In genomic region chr6:73263570-73263909, GRCh38 we compare ENCODE assay signal across 8 cellular contexts. TPM values are rescaled to one million over a fixed set of nuclear protein-coding genes. Genes with fewer than 3 reads are reported as not detected.
DNase-seq lines count a peak whose midpoint lies in the region; ATAC-seq and TF ChIP-seq lines count a peak whose summit lies in the region.

No MANE protein-coding gene starts in this region.

- peaks cover 10% of the 10 kb centered on the region for H3K36me3 Mint-ChIP-seq in CD4-positive, alpha-beta T cell (ENCODE audit: low read depth)

- H3K4me1 ChIP-seq in fibroblast of lung (ENCODE audit: control insufficient read depth, extremely low read depth, insufficient read depth, low read length) = no peaks in the 10 kb centered on the region
- H3K4me1 ChIP-seq in rectal smooth muscle tissue (ENCODE audit: control insufficient read depth, insufficient read depth, low read length) = no peaks in the 10 kb centered on the region

- ATAC-seq in CD4-positive, alpha-beta T cell (ENCODE audit: poor library complexity) = peak; percentile 20
- ATAC-seq in GM21528 (IDR thresholded peaks at IDR 0.05; ENCODE audit: low FRiP score, unreplicated experiment) (peak; percentile 6), HG03108 (IDR thresholded peaks at IDR 0.05; ENCODE audit: unreplicated experiment) (no peak)

- H2AFZ ChIP-seq in fibroblast of lung (ENCODE audit: low read length) = peak overlapping the region; percentile 97

- peak overlapping the region; percentile 81 for H3K4me3 Mint-ChIP-seq in CD4-positive, alpha-beta T cell

- CTCF ChIA-PET in CD4-positive, alpha-beta T cell (lab: Charles Lee) = interaction anchor here (1.2 kb wide), 1 partner anchor 22 kb away, joined by 5 read pairs; no protein-coding TSS in a partner anchor

- H3K27me3 ChIP-seq in CD4-positive, alpha-beta T cell (ENCODE audit: control insufficient read depth, insufficient read depth, low read length) = no peaks in the 10 kb centered on the region
- H3K27me3 ChIP-seq in fibroblast of lung (ENCODE audit: control insufficient read depth, insufficient read depth, low read length) (no peaks in the 10 kb centered on the region), rectal smooth muscle tissue (ENCODE audit: control insufficient read depth, insufficient read depth, low read length) (no peaks in the 10 kb centered on the region)

- H3K27ac Mint-ChIP-seq in CD4-positive, alpha-beta T cell = peak overlapping the region; percentile 42

- H3K9me3 ChIP-seq in CD4-positive, alpha-beta T cell (ENCODE audit: control insufficient read depth, low read length) = no peaks in the 10 kb centered on the region
- no peaks in the 10 kb centered on the region for H3K9me3 ChIP-seq in fibroblast of lung (ENCODE audit: control insufficient read depth, insufficient read depth, low read depth, low read length)

- no peaks in the 10 kb centered on the region for H3K36me3 ChIP-seq in fibroblast of lung (ENCODE audit: control insufficient read depth, insufficient read depth, low read length)
- no peaks in the 10 kb centered on the region for H3K36me3 ChIP-seq in rectal smooth muscle tissue (ENCODE audit: control insufficient read depth, insufficient read depth, low read length)

- no peaks in the 10 kb centered on the region for H3K9me3 Mint-ChIP-seq in CD4-positive, alpha-beta T cell

- intact Hi-C loops in CD4-positive, alpha-beta T cell (cut with DNase I, micrococcal nuclease) = loop anchor here in 1 of 2 experiments (5.0 kb wide), 1 partner anchor 259 kb away; the partner anchor contains the start of gene EEF1A1

- no peak for DNase-seq in CD4-positive, alpha-beta T cell
- DNase-seq in RPMI7951 (ENCODE audit: low read depth) (peak; percentile 4), fibroblast of lung (ENCODE audit: low read depth in 2 of 2) (no peak), NCI-H1092 treated with DMSO at 0.1 percent for 48 hours (lab: John Stamatoyannopoulos, UW) (no peak), GDM1 (lab: John Stamatoyannopoulos, UW) (no peak)

- no peak for TF ChIP-seq CTCF in CD4-positive, alpha-beta T cell (IDR thresholded peaks at IDR 0.05)
- TF ChIP-seq CTCF in fibroblast of lung (conservative IDR thresholded peaks at IDR 0.05 in 1 of 2, IDR thresholded peaks at IDR 0.05 in 1 of 2; ENCODE audit: low read depth in 1 of 2, low read length in 2 of 2) = no peak

- H3K79me2 ChIP-seq in fibroblast of lung (ENCODE audit: control insufficient read depth, insufficient read depth, low read length) = peaks cover 12% of the 10 kb centered on the region

- POLR2A ChIA-PET in CD4-positive, alpha-beta T cell (lab: Charles Lee) = interaction anchor here (1.0 to 1.5 kb wide), 2 partner anchors 198 to 258 kb away, joined by 3 to 4 read pairs; partner anchors contain the start of genes EEF1A1 and MTO1

- no peaks in the 10 kb centered on the region for H3K27me3 Mint-ChIP-seq in CD4-positive, alpha-beta T cell

- H4K20me1 ChIP-seq in fibroblast of lung (ENCODE audit: control insufficient read depth, extremely low read depth, insufficient read depth, low read length) = no peaks in the 10 kb centered on the region

- H3K4me2 ChIP-seq in fibroblast of lung (ENCODE audit: extremely low read depth, insufficient read depth, low read length) = peak overlapping the region; percentile 77

- H3K4me3 ChIP-seq in fibroblast of lung (replicated peaks in 1 of 4; ENCODE audit: control extremely low read depth in 1 of 4, insufficient read depth in 1 of 4, low read depth in 3 of 4, low read length in 4 of 4) (peak overlapping the region; percentile 65 to 86 (median 74)), rectal smooth muscle tissue (ENCODE audit: low read length) (peak overlapping the region; percentile 70)

- H3K9ac ChIP-seq in fibroblast of lung (ENCODE audit: insufficient read depth, low read length) = peak overlapping the region; percentile 76
- peak overlapping the region; percentile 59 for H3K9ac ChIP-seq in rectal smooth muscle tissue (ENCODE audit: low read length)

- H3K27ac ChIP-seq in CD4-positive, alpha-beta T cell (ENCODE audit: low read depth, low read length) = no peak overlapping the region
- H3K27ac ChIP-seq in fibroblast of lung (ENCODE audit: insufficient read depth, low read length) (peak overlapping the region; percentile 67), rectal smooth muscle tissue (ENCODE audit: low read depth, low read length) (peak overlapping the region; percentile 38)

- peaks cover 35% of the 10 kb centered on the region for H3K4me1 Mint-ChIP-seq in CD4-positive, alpha-beta T cell (ENCODE audit: low read depth)

RNA-seq across cellular contexts. Expression of gene KHDC1, which starts 0.5 kb away (rescaled TPM):
- 1 to 10 TPM in 1 of 2 experiments, under 1 TPM in 1; 0.71 to 1.2 TPM for total RNA-seq in CD4-positive, alpha-beta T cell
- 0.60 and 2.1 TPM in 2 replicates for total RNA-seq in RPMI7951 (2014; rRNA removed; shearing (Covaris generic))
- 5.1 and 5.6 TPM in 2 replicates for total RNA-seq in fibroblast of lung
- polyA plus RNA-seq in fibroblast of lung = 5.3 and 7.0 TPM in 2 replicates
- polyA plus RNA-seq in fibroblast of lung (2012) = 4.6 and 6.6 TPM in 2 replicates
- 11.7 and 13.4 TPM in 2 replicates for polyA minus RNA-seq in fibroblast of lung (ENCODE audit: low replicate concordance)

RNA-seq across cellular contexts. Expression of gene KHDC1L, which starts 38.2 kb away (rescaled TPM):
- not detected for total RNA-seq in CD4-positive, alpha-beta T cell
- 0.29 TPM in 1 of 2 replicates, not detected in the other for total RNA-seq in RPMI7951 (2014; rRNA removed; shearing (Covaris generic))
- total RNA-seq in fibroblast of lung = not detected in 2 replicates
- polyA plus RNA-seq in fibroblast of lung = 0.12 and 0.19 TPM in 2 replicates
- polyA plus RNA-seq in fibroblast of lung (2012) = not detected in 2 replicates
- polyA minus RNA-seq in fibroblast of lung (ENCODE audit: low replicate concordance) = not detected in 2 replicates
